Comparison of ENCODE assay signal across 8 cellular contexts in the genomic region with DNA sequence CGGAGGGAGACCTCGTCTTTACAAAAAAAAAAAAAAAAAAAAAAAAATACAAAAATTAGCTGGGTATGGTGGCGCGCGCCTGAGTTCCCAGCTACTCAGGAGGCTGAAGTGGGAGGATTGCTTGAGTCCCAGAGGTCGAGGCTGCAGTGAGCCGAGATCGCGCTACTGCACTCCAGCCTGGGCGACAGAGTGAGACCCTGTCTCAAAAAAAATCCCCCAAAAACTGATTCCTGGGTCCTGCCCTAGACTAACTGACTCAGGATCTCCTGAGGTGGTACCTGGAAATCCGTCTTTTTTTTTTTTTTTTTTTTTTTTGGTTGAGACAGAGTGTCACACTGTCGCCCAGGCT. TPM values are rescaled to one million over a fixed set of nuclear protein-coding genes. Genes with fewer than 3 reads are reported as not detected.
DNase-seq lines count a peak whose midpoint lies in the region; FAIRE-seq and TF ChIP-seq lines count a peak whose summit lies in the region.
"Not testable (repeated sequence)": the region's sequence is repeated elsewhere in the genome, so short reads cannot be mapped to it uniquely, and the experiment has no call there.

No MANE protein-coding gene starts in this region.

- peak overlapping the region; percentile 86 to 98 (median 94) for H3K4me2 ChIP-seq in BLaER1 treated with 17β-estradiol and CSF1 and Interleukin-3, amounts not matched to agents 10 nM and 100 nM
- H3K4me2 ChIP-seq in SU-DHL-6 (ENCODE audit: low read depth, low read length, poor library complexity, severe bottlenecking) (peak overlapping the region; percentile 66), neural progenitor cell (peak overlapping the region; percentile 82)

- H3K9me3 ChIP-seq in BLaER1 treated with 17β-estradiol and CSF1 and Interleukin-3, amounts not matched to agents 10 nM and 100 nM (replicated peaks in 1 of 11); SU-DHL-6 (ENCODE audit: insufficient read depth, low read length); kidney (ENCODE audit: control insufficient read depth in 1 of 2, low read length in 2 of 2); neural progenitor cell (ENCODE audit: low read depth); stomach smooth muscle (ENCODE audit: control insufficient read depth in 2 of 2, low read length in 2 of 2): not testable (repeated sequence)

- H3K79me2 ChIP-seq in SU-DHL-6 (ENCODE audit: insufficient read depth, low read length); neural progenitor cell (ENCODE audit: low read depth): not testable (repeated sequence)

- H3K4me1 Mint-ChIP-seq in neural progenitor cell = peaks cover 11% of the 10 kb centered on the region

- peaks cover 17% of the 10 kb centered on the region; the same call in 1 of the 2 replicates for H3F3A ChIP-seq in SU-DHL-6 (ENCODE audit: insufficient read depth)
- H3F3A ChIP-seq in neural progenitor cell (ENCODE audit: low read depth) = not testable (repeated sequence)

- H3K9me2 ChIP-seq in SU-DHL-6 (replicated peaks; ENCODE audit: insufficient read depth, low read length) = not testable (repeated sequence)

- DNase-seq in HL-60 (ENCODE audit: low read depth in 1 of 2, low spot score in 1 of 2); epithelial cell of esophagus (ENCODE audit: low read depth); kidney; neural progenitor cell (ENCODE audit: low spot score): not testable (repeated sequence)

- peak overlapping the region; percentile 70 to 85 (median 81) for H3K9ac ChIP-seq in BLaER1 treated with 17β-estradiol and CSF1 and Interleukin-3, amounts not matched to agents 10 nM and 100 nM
- peak overlapping the region; percentile 64 for H3K9ac ChIP-seq in SU-DHL-6 (ENCODE audit: low read length)
- peak overlapping the region; percentile 76 to 85 for H3K9ac ChIP-seq in kidney (ENCODE audit: low read length in 2 of 2)
- not testable (repeated sequence) for H3K9ac ChIP-seq in neural progenitor cell
- peak overlapping the region; percentile 66 to 95 for H3K9ac ChIP-seq in stomach smooth muscle (ENCODE audit: low read length in 2 of 2)

- peak overlapping the region; percentile 76 for H3K27ac Mint-ChIP-seq in neural progenitor cell

- FAIRE-seq in kidney (lab: Jason Lieb, UNC) = not testable (repeated sequence)

- H3K36me3 ChIP-seq in BLaER1 treated with 17β-estradiol and CSF1 and Interleukin-3, amounts not matched to agents 10 nM and 100 nM; SU-DHL-6 (ENCODE audit: low read length); kidney (ENCODE audit: control insufficient read depth in 1 of 2, insufficient read depth in 2 of 2, low read length in 2 of 2); neural progenitor cell; stomach smooth muscle (ENCODE audit: control insufficient read depth in 2 of 2, insufficient read depth in 2 of 2, low read length in 2 of 2): not testable (repeated sequence)

- not testable (repeated sequence) for H3K9me3 Mint-ChIP-seq in neural progenitor cell

- intact Hi-C loops in kidney (cut with DNase I) = not testable (repeated sequence)

- not testable (repeated sequence) for H3K36me3 Mint-ChIP-seq in neural progenitor cell

- H3K4me1 ChIP-seq in BLaER1 treated with 17β-estradiol and CSF1 and Interleukin-3, amounts not matched to agents 10 nM and 100 nM = peaks cover 22 to 46% (median 31%) of the 10 kb centered on the region in 10 experiments
- H3K4me1 ChIP-seq in kidney (ENCODE audit: control insufficient read depth in 1 of 2, insufficient read depth in 1 of 2, low read depth in 1 of 2, low read length in 2 of 2); neural progenitor cell; stomach smooth muscle (ENCODE audit: control insufficient read depth, insufficient read depth, low read length): not testable (repeated sequence)

- not testable (repeated sequence) for H4K20me1 ChIP-seq in BLaER1 treated with 17β-estradiol and CSF1 and Interleukin-3, amounts not matched to agents 10 nM and 100 nM; SU-DHL-6 (ENCODE audit: low read depth, low read length); neural progenitor cell (ENCODE audit: low read depth)

- peak overlapping the region; percentile 61 to 84 (median 66) for H3K4me3 ChIP-seq in BLaER1 treated with 17β-estradiol and CSF1 and Interleukin-3, amounts not matched to agents 10 nM and 100 nM
- peak overlapping the region; percentile 69 for H3K4me3 ChIP-seq in HL-60 (replicated peaks; ENCODE audit: insufficient read depth, low read length)
- H3K4me3 ChIP-seq in SU-DHL-6 (ENCODE audit: insufficient read depth, low read length, poor library complexity, severe bottlenecking) = peak overlapping the region; percentile 56
- H3K4me3 ChIP-seq in epithelial cell of esophagus (ENCODE audit: low read length) = peak overlapping the region; percentile 76
- H3K4me3 ChIP-seq in kidney (ENCODE audit: low read length in 2 of 2) = peak overlapping the region; percentile 87 to 88
- H3K4me3 ChIP-seq in neural progenitor cell = peak overlapping the region; percentile 60
- H3K4me3 ChIP-seq in stomach smooth muscle (ENCODE audit: low read length in 2 of 2) = peak overlapping the region; percentile 79 to 91

- peak overlapping the region; percentile 85 for H3K4me3 Mint-ChIP-seq in neural progenitor cell

- H2AFZ ChIP-seq in SU-DHL-6 (ENCODE audit: low read depth, low read length, severe bottlenecking) = peak overlapping the region; percentile 81
- peak overlapping the region; percentile 71 for H2AFZ ChIP-seq in neural progenitor cell (replicated peaks)

- not testable (repeated sequence) for TF ChIP-seq CTCF in HL-60 (IDR thresholded peaks at IDR 0.05; ENCODE audit: insufficient read depth, low read length); SU-DHL-6 (IDR thresholded peaks at IDR 0.05; ENCODE audit: insufficient read depth, low read length, poor library complexity, severe bottlenecking); epithelial cell of esophagus (IDR thresholded peaks at IDR 0.05; ENCODE audit: insufficient read depth, low read depth, low read length, missing control alignments); kidney (IDR thresholded peaks at IDR 0.05; ENCODE audit: borderline replicate concordance, extremely low read depth, insufficient read depth); neural progenitor cell (IDR thresholded peaks at IDR 0.05)

- not testable (repeated sequence) for H3K27me3 Mint-ChIP-seq in neural progenitor cell (ENCODE audit: insufficient read depth, low read depth)

- H3K27me3 ChIP-seq in BLaER1 treated with 17β-estradiol and CSF1 and Interleukin-3, amounts not matched to agents 10 nM and 100 nM; HL-60 (ENCODE audit: insufficient read depth, poor library complexity, severe bottlenecking); SU-DHL-6 (ENCODE audit: low read length); neural progenitor cell; stomach smooth muscle (ENCODE audit: control insufficient read depth in 1 of 2, insufficient read depth in 2 of 2, low read length in 2 of 2): not testable (repeated sequence)

- peak overlapping the region; percentile 68 to 87 (median 72) for H3K27ac ChIP-seq in BLaER1 treated with 17β-estradiol and CSF1 and Interleukin-3, amounts not matched to agents 10 nM and 100 nM
- H3K27ac ChIP-seq in HL-60 (replicated peaks) = peak overlapping the region; percentile 56
- 0 out of 2 replicates have a peak overlapping the region, but pooled peaks have one; percentile 16 for H3K27ac ChIP-seq in SU-DHL-6 (ENCODE audit: low read depth, low read length)
- H3K27ac ChIP-seq in angular gyrus (ENCODE audit: low read depth, low read length) = peak overlapping the region; percentile 70
- H3K27ac ChIP-seq in kidney (ENCODE audit: low read depth in 2 of 2, low read length in 2 of 2) = peak overlapping the region; percentile 38 to 67
- H3K27ac ChIP-seq in neural progenitor cell; stomach smooth muscle (ENCODE audit: low read length): not testable (repeated sequence)

RNA-seq across cellular contexts. Expression of gene TCTN1, which starts 0.5 kb away (rescaled TPM):
- 76.9 TPM for total RNA-seq in kidney
- polyA plus RNA-seq in kidney (ENCODE audit: insufficient read depth, low read depth, low replicate concordance) = 71.2 TPM
- 42.7 and 48.6 TPM in 2 replicates for total RNA-seq in neural progenitor cell (ENCODE audit: low replicate concordance)

RNA-seq across cellular contexts. Expression of gene PPTC7, which starts 30.3 kb away (rescaled TPM):
- total RNA-seq in kidney (27.9 TPM), neural progenitor cell (ENCODE audit: low replicate concordance) (9.1 and 11.2 TPM in 2 replicates)
- polyA plus RNA-seq in kidney (ENCODE audit: insufficient read depth, low read depth, low replicate concordance) = 10.0 TPM
